In genomic region chr3:144763878-144764454, GRCh38 we compare ENCODE assay signal across 9 cellular contexts.
DNase-seq lines count a peak whose midpoint lies in the region; ATAC-seq and TF ChIP-seq lines count a peak whose summit lies in the region.
"Had no signal": no experiment of that assay in that cellular context is flagged by ENCODE, and none has a peak within 500 bp of the region (broad histone marks: within the 10 kb centered on the region; RNA-seq: fewer than 3 reads in every experiment).

No MANE protein-coding gene starts in this region.

- intact Hi-C loops in Panc1 (cut with micrococcal nuclease; ENCODE audit: unreplicated experiment): no loop called here

- TF ChIP-seq CTCF in Panc1 (IDR thresholded peaks at IDR 0.05): no peak

- peak; percentile 86 for ATAC-seq in GM19467 (IDR thresholded peaks at IDR 0.05; ENCODE audit: unreplicated experiment)
- ATAC-seq in HG03060 (IDR thresholded peaks at IDR 0.05; ENCODE audit: low read depth, unreplicated experiment): peak; percentile 75
- ATAC-seq in Panc1: peak; percentile 56; the same call in 1 of the 2 replicates

- no TSS peak for BruUV-seq in Panc1 (replicated peaks; lab: Mats Ljungman, UMichigan)

- H3K36me3 ChIP-seq in Panc1 (ENCODE audit: control insufficient read depth, insufficient read depth, low read length): no peaks in the 10 kb centered on the region

- H3K4me1 ChIP-seq in Panc1 (ENCODE audit: control insufficient read depth, insufficient read depth, low read length): no peaks in the 10 kb centered on the region

- no peaks in the 10 kb centered on the region for H3K27me3 ChIP-seq in Panc1 (ENCODE audit: control insufficient read depth, insufficient read depth, low read length)

- in situ Hi-C loops in Panc1 (cut with HindIII; ENCODE audit: low pct_unique_long_range_greater_than_20kb, low sequenced_read_pairs): no loop called here

- H3K9me3 ChIP-seq in Panc1 (ENCODE audit: control insufficient read depth, insufficient read depth, low read depth, low read length): no peaks in the 10 kb centered on the region

- CTCF ChIA-PET in Panc1 (lab: Charles Lee): no interaction called here

- no peak overlapping the region for H3K27ac ChIP-seq in Panc1 (ENCODE audit: low read length)

- POLR2A ChIA-PET in Panc1 (lab: Charles Lee): no interaction called here

- DNase-seq in Panc1 (ENCODE audit: low read depth, low spot score) (no peak), superior temporal gyrus (ENCODE audit: extremely low spot score) (peak; percentile 74), activated gamma-delta T cell treated with Interleukin-2 at 50 U/mL for 16 hours (no peak), NCI-H526 (lab: John Stamatoyannopoulos, UW) (no peak)
- DNase-seq in stimulated activated naive CD4-positive, alpha-beta T cell (lab: John Stamatoyannopoulos, UW): no peak
- DNase-seq: KBM-7, trophoblast cell had no signal

- H3K4me3 ChIP-seq in Panc1 (ENCODE audit: low read depth in 2 of 2, low read length in 2 of 2): peak overlapping the region; percentile 12 to 15
